1 cellular context compared by ENCODE assay signal in the genomic region with DNA sequence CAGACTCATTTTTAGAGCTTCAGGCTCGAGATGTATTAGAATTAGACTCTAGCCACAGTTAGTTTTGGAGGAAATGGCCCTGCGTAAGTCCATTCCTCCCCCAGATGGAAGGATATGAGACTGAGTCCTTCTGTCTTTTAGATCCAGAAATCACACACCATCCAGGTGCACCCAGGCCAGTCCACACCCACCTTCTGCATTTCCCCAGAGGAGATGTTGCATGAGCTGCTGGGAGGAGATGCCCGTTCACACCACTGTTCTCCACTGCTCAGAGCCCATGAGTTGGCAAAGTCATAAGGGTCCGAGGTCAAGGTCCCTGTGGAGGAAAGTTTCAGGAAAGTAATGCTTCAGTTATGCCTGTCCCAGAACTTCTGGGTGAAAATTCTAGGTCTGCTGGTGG.
TF ChIP-seq lines count a peak whose summit lies in the region.

No MANE protein-coding gene starts in this region.

TF ChIP-seq in IMR-90, 13 proteins besides CTCF, POLR2A, EP300 and RAD21:
- TF ChIP-seq CEBPB (IDR thresholded peaks at IDR 0.05; ENCODE audit: low read depth, low read length) (no peak), SMC3 (IDR thresholded peaks at IDR 0.05; ENCODE audit: low read depth, low read length) (no peak), MXI1 (IDR thresholded peaks at IDR 0.05; ENCODE audit: borderline replicate concordance, low read depth, low read length) (no peak), RCOR1 (IDR thresholded peaks at IDR 0.05; ENCODE audit: insufficient replicate concordance, low read length) (no peak), MAZ (IDR thresholded peaks at IDR 0.05; ENCODE audit: borderline replicate concordance, low read depth, low read length) (no peak), CHD1 (IDR thresholded peaks at IDR 0.05; ENCODE audit: low read depth, low read length) (no peak), MAFK (IDR thresholded peaks at IDR 0.05; ENCODE audit: low read depth, low read length) (no peak), BHLHE40 (IDR thresholded peaks at IDR 0.05; ENCODE audit: low read depth, low read length) (no peak)
- TF ChIP-seq, protein P1, sequence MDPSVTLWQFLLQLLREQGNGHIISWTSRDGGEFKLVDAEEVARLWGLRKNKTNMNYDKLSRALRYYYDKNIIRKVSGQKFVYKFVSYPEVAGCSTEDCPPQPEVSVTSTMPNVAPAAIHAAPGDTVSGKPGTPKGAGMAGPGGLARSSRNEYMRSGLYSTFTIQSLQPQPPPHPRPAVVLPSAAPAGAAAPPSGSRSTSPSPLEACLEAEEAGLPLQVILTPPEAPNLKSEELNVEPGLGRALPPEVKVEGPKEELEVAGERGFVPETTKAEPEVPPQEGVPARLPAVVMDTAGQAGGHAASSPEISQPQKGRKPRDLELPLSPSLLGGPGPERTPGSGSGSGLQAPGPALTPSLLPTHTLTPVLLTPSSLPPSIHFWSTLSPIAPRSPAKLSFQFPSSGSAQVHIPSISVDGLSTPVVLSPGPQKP (IDR thresholded peaks at IDR 0.05; ENCODE audit: borderline replicate concordance, low read depth, low read length): no peak
